In the genomic region with DNA sequence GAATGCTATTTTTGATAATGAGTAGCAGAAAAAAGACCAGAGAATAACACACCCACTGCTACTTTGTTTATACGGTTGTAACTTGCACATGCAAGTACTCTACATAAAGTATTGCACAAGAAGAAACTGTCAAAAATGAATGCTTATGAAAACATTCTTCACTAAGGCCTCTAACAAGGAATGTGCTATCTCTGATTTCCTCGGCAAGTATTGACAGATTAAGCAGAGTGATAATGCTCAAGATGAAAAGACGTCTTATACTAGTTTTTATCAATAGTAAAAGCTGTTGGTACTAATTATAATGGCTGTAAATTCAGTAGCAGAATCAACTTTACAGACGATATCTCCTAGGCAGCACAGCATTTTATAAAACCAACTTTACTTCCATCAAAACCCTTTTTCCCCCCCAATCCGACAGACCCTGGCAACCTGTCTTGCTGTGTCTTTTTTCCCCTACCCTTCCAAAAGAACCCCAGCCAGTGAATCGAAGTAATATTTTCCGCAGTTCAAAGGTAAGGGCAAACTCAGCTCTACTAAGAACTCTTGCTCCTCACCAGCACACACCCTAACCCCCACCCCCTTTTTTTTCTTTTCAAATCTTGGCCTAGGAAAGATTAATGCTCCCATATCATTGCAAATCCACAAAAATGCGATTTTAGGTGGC, we compare ENCODE assay signal across 8 cellular contexts. TPM values are rescaled to one million over a fixed set of nuclear protein-coding genes. Genes with fewer than 3 reads are reported as not detected.
DNase-seq lines count a peak whose midpoint lies in the region; ATAC-seq and TF ChIP-seq lines count a peak whose summit lies in the region.

No MANE protein-coding gene starts in this region.

- H3K27ac Mint-ChIP-seq in activated CD4-positive, alpha-beta T cell treated with anti-CD3 and anti-CD28 coated beads, Interleukin-2, amount 10 ng/mL, durations not matched to agents 7 days and 5 days = peak overlapping the region; percentile 88
- H3K27ac Mint-ChIP-seq in effector memory CD8-positive, alpha-beta T cell = peak overlapping the region; percentile 82 to 93
- H3K27ac Mint-ChIP-seq in nephron = peak overlapping the region; percentile 90 to 98 (median 96)

- intact Hi-C loops in PC-3 (cut with micrococcal nuclease) = loop anchor here (2.0 to 5.0 kb wide), 3 partner anchors 96 to 200 kb away; partner anchors contain the start of gene OCIAD2

- H3K4me1 Mint-ChIP-seq in activated CD4-positive, alpha-beta T cell treated with anti-CD3 and anti-CD28 coated beads, Interleukin-2, amount 10 ng/mL, durations not matched to agents 7 days and 5 days = peaks cover 52% of the 10 kb centered on the region
- H3K4me1 Mint-ChIP-seq in effector memory CD8-positive, alpha-beta T cell (ENCODE audit: low read depth in 2 of 2) = peaks cover 20 to 48% of the 10 kb centered on the region in 2 donors
- peaks cover 47% of the 10 kb centered on the region for H3K4me1 Mint-ChIP-seq in nephron

- no peaks in the 10 kb centered on the region for H3K27me3 ChIP-seq in PC-3 (ENCODE audit: low read length)

- no peaks in the 10 kb centered on the region for H3K9me3 Mint-ChIP-seq in activated CD4-positive, alpha-beta T cell treated with anti-CD3 and anti-CD28 coated beads, Interleukin-2, amount 10 ng/mL, durations not matched to agents 7 days and 5 days
- H3K9me3 Mint-ChIP-seq in effector memory CD8-positive, alpha-beta T cell = no peaks in the 10 kb centered on the region
- H3K9me3 Mint-ChIP-seq in nephron = no peaks in the 10 kb centered on the region

- TSS peak; percentile 64 for BruUV-seq in PC-3 (replicated peaks; lab: Mats Ljungman, UMichigan)

- peak overlapping the region; percentile 93 for H3K4me2 ChIP-seq in PC-3 (ENCODE audit: low read length)

- H3K9ac ChIP-seq in PC-3 (ENCODE audit: low read length) = peak overlapping the region; percentile 89

- no peaks in the 10 kb centered on the region for H3K9me3 ChIP-seq in PC-3 (ENCODE audit: low read length)

- H3K4me3 ChIP-seq in PC-3 (ENCODE audit: low read length) = peak overlapping the region; percentile 79

- CTCF ChIA-PET in activated CD4-positive, alpha-beta T cell treated with anti-CD3 and anti-CD28 coated beads, Interleukin-2, amount 10 ng/mL, durations not matched to agents 7 days and 5 days (lab: Charles Lee) = interaction anchor here (1.1 kb wide), 1 partner anchor 9 kb away, joined by 5 read pairs; no protein-coding TSS in a partner anchor
- CTCF ChIA-PET in PC-3 (lab: Charles Lee) = no interaction called here

- peak; percentile 7 for DNase-seq in activated CD4-positive, alpha-beta T cell treated with anti-CD3 and anti-CD28 coated beads, Interleukin-2, amount 10 ng/mL, durations not matched to agents 7 days and 5 days
- DNase-seq in activated CD4-positive, alpha-beta T cell treated with anti-CD3 and anti-CD28 coated beads, Interleukin-2, amount 50 U/mL, for 48 hours = no peak
- DNase-seq in PC-3 = peak; percentile 21
- no peak for DNase-seq in effector memory CD8-positive, alpha-beta T cell
- DNase-seq in HPDE6-E6E7 (ENCODE audit: extremely low spot score) = no peak
- DNase-seq in LoVo (ENCODE audit: low spot score) = no peak

- H3K4me3 Mint-ChIP-seq in activated CD4-positive, alpha-beta T cell treated with anti-CD3 and anti-CD28 coated beads, Interleukin-2, amount 10 ng/mL, durations not matched to agents 7 days and 5 days = peak overlapping the region; percentile 91
- peak overlapping the region; percentile 79 to 87 for H3K4me3 Mint-ChIP-seq in effector memory CD8-positive, alpha-beta T cell
- peak overlapping the region; percentile 95 to 97 (median 96) for H3K4me3 Mint-ChIP-seq in nephron

- H3K36me3 Mint-ChIP-seq in activated CD4-positive, alpha-beta T cell treated with anti-CD3 and anti-CD28 coated beads, Interleukin-2, amount 10 ng/mL, durations not matched to agents 7 days and 5 days (ENCODE audit: low read depth) = peaks cover 8% of the 10 kb centered on the region
- H3K36me3 Mint-ChIP-seq in effector memory CD8-positive, alpha-beta T cell (ENCODE audit: insufficient read depth) = peaks cover 18% of the 10 kb centered on the region
- no peaks in the 10 kb centered on the region for H3K36me3 Mint-ChIP-seq in nephron (ENCODE audit: low read depth)

- peaks cover 59% of the 10 kb centered on the region for H3K79me2 ChIP-seq in PC-3 (ENCODE audit: low read length)

- H3K4me1 ChIP-seq in PC-3 (ENCODE audit: insufficient read depth, low read length) = peaks cover 27% of the 10 kb centered on the region

- TF ChIP-seq CTCF in PC-3 (conservative IDR thresholded peaks at IDR 0.05; ENCODE audit: low read depth, low read length) (no peak), nephron (IDR thresholded peaks at IDR 0.05; ENCODE audit: unreplicated experiment in 3 of 3) (no peak)

- ATAC-seq in PC-3 (no peak), HG02571 (IDR thresholded peaks at IDR 0.05; ENCODE audit: unreplicated experiment) (no peak)
- ATAC-seq in effector memory CD8-positive, alpha-beta T cell (replicated peaks) = no peak

- H3K27ac ChIP-seq in PC-3 (ENCODE audit: low read length) = peak overlapping the region; percentile 75

- no peaks in the 10 kb centered on the region for H3K27me3 Mint-ChIP-seq in activated CD4-positive, alpha-beta T cell treated with anti-CD3 and anti-CD28 coated beads, Interleukin-2, amount 10 ng/mL, durations not matched to agents 7 days and 5 days
- no peaks in the 10 kb centered on the region for H3K27me3 Mint-ChIP-seq in effector memory CD8-positive, alpha-beta T cell
- H3K27me3 Mint-ChIP-seq in nephron (ENCODE audit: low read depth) = no peaks in the 10 kb centered on the region

- H2AFZ ChIP-seq in PC-3 (ENCODE audit: low read length) = peak overlapping the region; percentile 87; the same call in 1 of the 2 replicates

- no peaks in the 10 kb centered on the region for H3K36me3 ChIP-seq in PC-3 (ENCODE audit: low read depth, low read length)

- H4K20me1 ChIP-seq in PC-3 (ENCODE audit: low read length) = peaks cover 15% of the 10 kb centered on the region

- POLR2A ChIA-PET in activated CD4-positive, alpha-beta T cell treated with anti-CD3 and anti-CD28 coated beads, Interleukin-2, amount 10 ng/mL, durations not matched to agents 7 days and 5 days (lab: Charles Lee) = no interaction called here
- POLR2A ChIA-PET in PC-3 (lab: Charles Lee; ENCODE audit: unreplicated experiment) = no interaction called here

- no peaks in the 10 kb centered on the region for H3K9me2 ChIP-seq in PC-3 (replicated peaks; ENCODE audit: low read length)

- H3F3A ChIP-seq in PC-3 (ENCODE audit: low read length, unreplicated experiment) = no peaks in the 10 kb centered on the region

RNA-seq across cellular contexts. Expression of gene FRYL, which starts 1.5 kb away (rescaled TPM):
- total RNA-seq in activated CD4-positive, alpha-beta T cell treated with anti-CD3 and anti-CD28 coated beads, Interleukin-2, amount 10 ng/mL, durations not matched to agents 7 days and 5 days = 100 to 1,000 TPM in 1 of 2 experiments, 10 to 100 TPM in 1; 96.8 to 102 TPM
- 29.9 and 31.3 TPM in 2 replicates for total RNA-seq in PC-3 (2014; rRNA removed)

RNA-seq across cellular contexts. Expression of gene OCIAD1, which starts 52.3 kb away (rescaled TPM):
- total RNA-seq in activated CD4-positive, alpha-beta T cell treated with anti-CD3 and anti-CD28 coated beads, Interleukin-2, amount 10 ng/mL, durations not matched to agents 7 days and 5 days = 100 to 1,000 TPM in 1 of 2 experiments, 10 to 100 TPM in 1; 93.6 to 120 TPM
- 52.6 and 61.0 TPM in 2 replicates for total RNA-seq in PC-3 (2014; rRNA removed)

Comparison
In these comparisons a context has a peak if more than half of its experiments do, and no peak if none do; other contexts are left out.
1. DNase-seq: peak in activated CD4-positive, alpha-beta T cell treated with anti-CD3 and anti-CD28 coated beads, Interleukin-2, amount 10 ng/mL, durations not matched to agents 7 days and 5 days (single experiment) and PC-3 (single experiment); none in activated CD4-positive, alpha-beta T cell treated with anti-CD3 and anti-CD28 coated beads, Interleukin-2, amount 50 U/mL, for 48 hours (0 of 2), effector memory CD8-positive, alpha-beta T cell (0 of 3), HPDE6-E6E7 (single experiment) and LoVo (single experiment).
2. Peak in every context shown above with its lines, with median percentiles within 50 percentile points of each other: H3K27ac Mint-ChIP-seq and H3K4me3 Mint-ChIP-seq.